In genomic region chr10:130799532-130799931, GRCh38 we compare ENCODE assay signal across 15 cellular contexts.
"Had no signal": no experiment of that assay in that cellular context is flagged by ENCODE, and none has a peak within 500 bp of the region (broad histone marks: within the 10 kb centered on the region; RNA-seq: fewer than 3 reads in every experiment).

No MANE protein-coding gene starts in this region.

- H3K4me1 Mint-ChIP-seq: naive thymus-derived CD4-positive, alpha-beta T cell; nephron progenitor cell had no signal

- H3K4me3 ChIP-seq: dorsolateral prefrontal cortex, sigmoid colon, skin epidermis, stomach, thoracic aorta, transverse colon had no signal

- H3K4me3 Mint-ChIP-seq: naive thymus-derived CD4-positive, alpha-beta T cell; nephron progenitor cell had no signal

- H3K36me3 ChIP-seq: sigmoid colon, stomach, thoracic aorta, transverse colon had no signal

- H3K36me3 Mint-ChIP-seq: naive thymus-derived CD4-positive, alpha-beta T cell had no signal

- H3K9me3 ChIP-seq: sigmoid colon, thoracic aorta, transverse colon had no signal

- H3K4me1 ChIP-seq: sigmoid colon, stomach, transverse colon had no signal

- ATAC-seq: left lobe of liver; naive thymus-derived CD4-positive, alpha-beta T cell had no signal

- DNase-seq: cortex of kidney; effector CD8-positive, alpha-beta T cell; foreskin melanocyte; hippocampal formation; mammary epithelial cell; naive thymus-derived CD4-positive, alpha-beta T cell; nephron progenitor cell; sigmoid colon; stimulated activated naive CD4-positive, alpha-beta T cell; stomach; transverse colon had no signal

- H3K27ac ChIP-seq: dorsolateral prefrontal cortex, sigmoid colon, skin epidermis, stomach, thoracic aorta, transverse colon had no signal

- H3K27me3 ChIP-seq: sigmoid colon, transverse colon had no signal

- H3K27ac Mint-ChIP-seq: naive thymus-derived CD4-positive, alpha-beta T cell; nephron progenitor cell had no signal
